ENCODE assay signal across 20 cellular contexts in genomic region chr5:15768936-15769335, GRCh38.
"Had no signal": no experiment of that assay in that cellular context is flagged by ENCODE, and none has a peak within 500 bp of the region (broad histone marks: within the 10 kb centered on the region; RNA-seq: fewer than 3 reads in every experiment).

No MANE protein-coding gene starts in this region.

- H3K4me3 Mint-ChIP-seq: mesothelial cell of epicardium, naive B cell had no signal

- H3K4me3 ChIP-seq: coronary artery, dorsolateral prefrontal cortex, esophagus squamous epithelium, gastrocnemius medialis, heart right ventricle, left lung, lower lobe of right lung, mucosa of descending colon had no signal

- H3K27me3 ChIP-seq: dorsolateral prefrontal cortex, esophagus squamous epithelium, gastrocnemius medialis, heart right ventricle, left lung had no signal

- H3K36me3 Mint-ChIP-seq: naive B cell had no signal

- H3K4me1 Mint-ChIP-seq: naive B cell had no signal

- H3K36me3 ChIP-seq: esophagus squamous epithelium, gastrocnemius medialis, heart right ventricle, left lung, lower lobe of right lung had no signal

- H3K9me3 ChIP-seq: esophagus squamous epithelium, gastrocnemius medialis, heart right ventricle, lower lobe of right lung, mucosa of descending colon had no signal

- DNase-seq: dermis blood vessel endothelial cell; effector CD4-positive, alpha-beta T cell; effector memory CD4-positive, alpha-beta T cell; erythroblast; esophagus squamous epithelium; foreskin fibroblast; foreskin melanocyte; gastrocnemius medialis; heart right ventricle; left cardiac atrium; left lung; left ventricle myocardium superior; lower lobe of right lung; mesenchymal stem cell; mucosa of descending colon; naive B cell had no signal

- H3K9me3 Mint-ChIP-seq: mesothelial cell of epicardium had no signal

- H3K27me3 Mint-ChIP-seq: naive B cell had no signal

- H3K27ac Mint-ChIP-seq: mesothelial cell of epicardium, naive B cell had no signal

- H3K27ac ChIP-seq: coronary artery, dorsolateral prefrontal cortex, epithelial cell of prostate, esophagus squamous epithelium, gastrocnemius medialis, heart right ventricle, left lung, lower lobe of right lung had no signal

- H3K4me1 ChIP-seq: esophagus squamous epithelium, gastrocnemius medialis, heart right ventricle, left lung, lower lobe of right lung had no signal
